ENCODE assay signal across 1 cellular context in the genomic region with DNA sequence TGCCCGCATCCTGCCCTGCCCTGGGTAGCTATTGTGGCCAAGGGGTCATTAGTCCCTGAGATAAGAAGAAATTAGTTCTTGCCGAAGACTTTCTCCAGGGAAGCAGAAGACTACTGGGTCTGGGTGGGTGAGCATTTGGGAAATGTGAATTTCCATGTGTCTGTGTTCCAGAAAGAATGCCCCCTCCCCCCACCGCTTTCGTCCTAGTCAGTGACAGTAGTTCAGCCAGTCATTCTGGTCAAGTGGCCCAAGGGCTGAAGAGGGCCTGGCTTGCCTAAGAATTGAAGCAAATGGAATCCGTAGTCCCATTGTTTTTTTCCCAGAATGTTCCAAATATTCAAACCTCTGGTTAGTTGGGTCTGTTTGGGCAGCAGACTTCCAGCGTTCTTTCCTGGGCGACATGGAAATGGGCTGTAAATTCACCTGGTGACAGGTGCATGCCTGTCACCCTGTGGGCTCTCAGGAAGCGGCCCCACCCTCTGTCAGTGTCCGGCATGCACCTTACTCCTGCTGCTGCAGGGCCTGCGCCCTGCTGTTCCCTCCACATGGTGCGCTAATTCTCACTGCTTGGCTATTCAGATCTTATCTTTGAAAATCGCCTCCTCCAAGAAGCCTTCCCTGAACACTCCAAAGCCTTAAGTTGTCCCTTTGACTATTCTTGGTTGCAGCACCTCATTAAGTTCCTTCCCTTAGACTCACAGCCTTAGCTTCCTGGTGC.
TF ChIP-seq lines count a peak whose summit lies in the region.

No MANE protein-coding gene starts in this region.

TF ChIP-seq in GM23338, 12 proteins besides CTCF, POLR2A, EP300 and RAD21 (continued from another document):
- TF ChIP-seq ETS1 (IDR thresholded peaks at IDR 0.05) (no peak), NANOG (IDR thresholded peaks at IDR 0.05; ENCODE audit: borderline replicate concordance) (no peak)
TF ChIP-seq in GM23338: peak in this region for 0.
